30 cellular contexts compared by ENCODE assay signal in the genomic region with DNA sequence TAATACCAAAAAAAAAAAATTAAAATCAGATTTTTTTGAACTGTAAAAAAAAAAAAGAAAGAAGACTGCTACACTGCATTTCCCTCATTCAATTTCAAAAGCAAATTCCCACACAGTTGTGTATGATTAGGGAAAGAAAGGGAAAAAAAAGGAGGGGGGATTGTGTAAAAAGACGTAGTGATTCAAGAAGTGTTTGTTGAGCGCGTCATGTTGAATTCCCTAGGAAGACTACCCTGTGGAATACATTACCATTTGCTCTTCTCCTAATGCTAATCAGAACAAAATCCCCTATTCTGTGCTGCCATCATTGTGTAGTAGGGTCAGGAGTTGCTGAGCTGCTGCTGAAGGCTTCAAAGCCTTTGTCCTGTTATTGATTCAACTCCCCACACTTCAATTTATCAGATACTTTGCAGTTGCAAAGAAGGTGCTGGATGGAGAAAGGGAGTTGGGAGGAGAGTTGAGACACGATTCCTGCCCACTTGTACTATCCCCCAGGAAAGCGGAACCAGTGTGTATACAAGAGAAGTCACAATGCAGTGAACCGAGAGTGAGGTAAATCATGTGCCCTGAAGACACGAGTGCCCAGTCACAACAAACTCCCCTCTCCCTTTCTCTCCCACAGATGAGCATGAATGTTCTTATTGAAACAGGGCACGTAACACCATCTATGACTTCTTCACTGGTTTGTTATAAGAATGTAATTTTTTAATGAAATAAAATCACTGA.
A peak's percentile ranks its signal among the peaks of the same experiment; 100 is the strongest.
DNase-seq lines count a peak whose midpoint lies in the region; ATAC-seq, FAIRE-seq and TF ChIP-seq lines count a peak whose summit lies in the region.
"Had no signal": no experiment of that assay in that cellular context is flagged by ENCODE, and none has a peak within 500 bp of the region (broad histone marks: within the 10 kb centered on the region; RNA-seq: fewer than 3 reads in every experiment).

No MANE protein-coding gene starts in this region.

- TF ChIP-seq CTCF in SK-N-SH (IDR thresholded peaks at IDR 0.05): no peak
- TF ChIP-seq CTCF in H1 (IDR thresholded peaks at IDR 0.05; ENCODE audit: control extremely low read depth in 1 of 3, insufficient read depth in 1 of 3, low read depth in 1 of 3, low read length in 3 of 3): no peak
- TF ChIP-seq CTCF in nephron progenitor cell (IDR thresholded peaks at IDR 0.05): no peak
- no peak for TF ChIP-seq CTCF in thyroid gland (IDR thresholded peaks at IDR 0.05)
- no peak for TF ChIP-seq CTCF in foreskin fibroblast (IDR thresholded peaks at IDR 0.05; ENCODE audit: low read depth, low read length)

- no peak overlapping the region for H2BK120ac ChIP-seq in H1 (replicated peaks; ENCODE audit: low read depth, low read length)

- no peak overlapping the region for H4K8ac ChIP-seq in H1 (ENCODE audit: extremely low read depth, insufficient read depth, low read length)

- 85% methylated on average over 8 of the region's 8 CpGs for WGBS in SK-N-SH (ENCODE audit: low lambda C conversion rate)
- 92 to 100% methylated on average over 3 to 8 of the region's 8 CpGs for WGBS in H1 (ENCODE audit: extremely low coverage in 1 of 2, insufficient coverage in 1 of 2, insufficient read length in 1 of 2, insufficient replicate concordance in 2 of 2, low coverage in 1 of 2, low lambda C conversion rate in 2 of 2, missing lambda C conversion rate in 1 of 2), 2 experiments
- WGBS in thyroid gland, 2 donors: 50 to 55% methylated on average over 8 of the region's 8 CpGs

- peaks cover 0 to 2% of the 10 kb centered on the region in 2 experiments for H3K36me3 ChIP-seq in SK-N-SH (replicated peaks in 1 of 2; ENCODE audit: control insufficient read depth in 1 of 2, insufficient read depth in 2 of 2, low read length in 1 of 2)
- no peaks in the 10 kb centered on the region for H3K36me3 ChIP-seq in H1 (ENCODE audit: control insufficient read depth in 2 of 4, insufficient read depth in 4 of 4, low read length in 3 of 4)
- H3K36me3 ChIP-seq in thyroid gland: no peaks in the 10 kb centered on the region
- H3K36me3 ChIP-seq: adrenal gland, gastroesophageal sphincter, HAP-1, neutrophil, upper lobe of right lung had no signal

- TF ChIP-seq EP300 in SK-N-SH (IDR thresholded peaks at IDR 0.05; ENCODE audit: borderline replicate concordance in 1 of 2, low read depth in 1 of 2, low read length in 1 of 2) (no peak), H1 (IDR thresholded peaks at IDR 0.05; ENCODE audit: borderline replicate concordance in 1 of 2, low read depth in 2 of 2, low read length in 2 of 2) (no peak)

- peak overlapping the region; percentile 4; the same call in 1 of the 2 replicates for H3K4me2 ChIP-seq in SK-N-SH
- no peak overlapping the region for H3K4me2 ChIP-seq in H1 (ENCODE audit: insufficient read depth in 1 of 2, low read depth in 2 of 2, low read length in 2 of 2)

- POLR2A ChIA-PET in SK-N-SH (lab: Yijun Ruan, JAX): no interaction called here
- POLR2A ChIA-PET in H1 (lab: Charles Lee; ENCODE audit: partially characterized antibody): no interaction called here

- H3K9me3 ChIP-seq in SK-N-SH (no peaks in the 10 kb centered on the region; the same call in 1 of the 2 replicates), H1 (ENCODE audit: insufficient read depth in 2 of 2, low read depth in 1 of 2, low read length in 1 of 2) (peaks cover under 1 to 5% of the 10 kb centered on the region in 2 experiments; a peak in 2 of 4 replicates), thyroid gland (no peaks in the 10 kb centered on the region)
- H3K9me3 ChIP-seq: adrenal gland, HAP-1, neutrophil, upper lobe of right lung had no signal

- H3K56ac ChIP-seq in H1 (replicated peaks; ENCODE audit: insufficient read length, low read depth, low read length): no peak overlapping the region

- peaks cover 12% of the 10 kb centered on the region for H3F3A ChIP-seq in SK-N-SH (replicated peaks; ENCODE audit: insufficient read depth)

- DNase-seq in SK-N-SH (no peak), H1 (ENCODE audit: low read depth in 1 of 2, low spot score in 2 of 2) (no peak), nephron progenitor cell (peak; percentile 7), thyroid gland (peak; percentile 58 to 59), NCI-H1436 treated with DMSO at 0.1 percent for 48 hours (lab: John Stamatoyannopoulos, UW) (no peak), foreskin fibroblast (no peak)
- DNase-seq in stimulated activated naive CD4-positive, alpha-beta T cell treated with Interleukin-2 at 50 U/mL for 16 hours (lab: John Stamatoyannopoulos, UW): no peak
- DNase-seq: activated CD4-positive, alpha-beta T cell treated with anti-CD3 and anti-CD28 coated beads, Interleukin-2, amount 10 ng/mL, durations not matched to agents 7 days and 5 days; activated naive CD4-positive, alpha-beta T cell treated with anti-CD3 and anti-CD28 coated beads, Interleukin-2, amount 10 ng/mL, durations not matched to agents 7 days and 5 days; C1 segment of cervical spinal cord; DMS153; dorsolateral prefrontal cortex; hippocampal formation; left cardiac atrium; NCI-H187; NCI-H2171; NCI-H510A; RPMI8226; substantia nigra; upper lobe of right lung had no signal

- no peak overlapping the region for H2AK5ac ChIP-seq in H1 (ENCODE audit: low read depth, low read length)

- no peaks in the 10 kb centered on the region for H3K79me2 ChIP-seq in SK-N-SH (ENCODE audit: insufficient read depth)
- H3K79me2 ChIP-seq in H1 (ENCODE audit: control insufficient read depth in 1 of 2, insufficient read depth in 2 of 2, low read length in 2 of 2): no peaks in the 10 kb centered on the region

- H4K91ac ChIP-seq in H1 (replicated peaks; ENCODE audit: insufficient read length, low read length): no peak overlapping the region

- peak overlapping the region; percentile 32 for H3K4me3 Mint-ChIP-seq in nephron progenitor cell
- H3K4me3 Mint-ChIP-seq: activated CD4-positive, alpha-beta T cell treated with anti-CD3 and anti-CD28 coated beads, Interleukin-2, amount 10 ng/mL, durations not matched to agents 7 days and 5 days; activated naive CD4-positive, alpha-beta T cell treated with anti-CD3 and anti-CD28 coated beads, Interleukin-2, amount 10 ng/mL, durations not matched to agents 7 days and 5 days; brain; stimulated activated effector memory CD8-positive, alpha-beta T cell treated with anti-CD3 and anti-CD28 coated beads, Interleukin-12 subunit alpha, Interleukin-12 subunit beta, amount 100 ng/mL, for 72 hours; WTC11 had no signal

- H3K9me2 ChIP-seq in SK-N-SH: no peaks in the 10 kb centered on the region

- H2BK5ac ChIP-seq in H1 (ENCODE audit: low read depth, low read length): no peak overlapping the region

- peaks cover 32% of the 10 kb centered on the region for H3K9me3 Mint-ChIP-seq in nephron progenitor cell
- H3K9me3 Mint-ChIP-seq: stimulated activated effector memory CD8-positive, alpha-beta T cell treated with anti-CD3 and anti-CD28 coated beads, Interleukin-12 subunit alpha, Interleukin-12 subunit beta, amount 100 ng/mL, for 72 hours had no signal

- no peak overlapping the region for H3K14ac ChIP-seq in H1 (ENCODE audit: insufficient read length)

- H3K79me1 ChIP-seq in H1 (ENCODE audit: low read depth, low read length): no peaks in the 10 kb centered on the region

- no peaks in the 10 kb centered on the region for H3K23me2 ChIP-seq in H1 (ENCODE audit: low read depth, low read length)

- H3K4me1 ChIP-seq in SK-N-SH (ENCODE audit: control insufficient read depth in 1 of 2, insufficient read depth in 2 of 2, low read depth in 1 of 2, low read length in 1 of 2) (no peaks in the 10 kb centered on the region), H1 (replicated peaks in 1 of 4; ENCODE audit: control insufficient read depth in 3 of 4, insufficient read depth in 4 of 4, low read length in 3 of 4) (no peaks in the 10 kb centered on the region), thyroid gland (peaks cover 36 to 52% of the 10 kb centered on the region in 2 donors)
- H3K4me1 ChIP-seq: adrenal gland, HAP-1, upper lobe of right lung had no signal

- FAIRE-seq in H1 (lab: Jason Lieb, UNC): no peak
- FAIRE-seq: GM12878 had no signal

- TF ChIP-seq RAD21 in SK-N-SH (IDR thresholded peaks at IDR 0.05; ENCODE audit: low read length): no peak
- TF ChIP-seq RAD21 in H1 (IDR thresholded peaks at IDR 0.05 in 1 of 2, conservative IDR thresholded peaks at IDR 0.05 in 1 of 2; ENCODE audit: low read depth in 2 of 2, low read length in 2 of 2): no peak

- H4K5ac ChIP-seq in H1 (ENCODE audit: insufficient read length, low read depth, low read length): no peak overlapping the region

- H3K27me3 Mint-ChIP-seq in nephron progenitor cell (ENCODE audit: low read depth, poor library complexity): peaks cover 3% of the 10 kb centered on the region

- intact Hi-C loops in thyroid gland (cut with DNase I): loop anchor here (10.0 kb wide), 1 partner anchor 151 kb away; the partner anchor contains the start of gene IRS1

- H3K27ac Mint-ChIP-seq in nephron progenitor cell: peak overlapping the region; percentile 97
- H3K27ac Mint-ChIP-seq: activated CD4-positive, alpha-beta T cell treated with anti-CD3 and anti-CD28 coated beads, Interleukin-2, amount 10 ng/mL, durations not matched to agents 7 days and 5 days; activated naive CD4-positive, alpha-beta T cell treated with anti-CD3 and anti-CD28 coated beads, Interleukin-2, amount 10 ng/mL, durations not matched to agents 7 days and 5 days; stimulated activated effector memory CD8-positive, alpha-beta T cell treated with anti-CD3 and anti-CD28 coated beads, Interleukin-12 subunit alpha, Interleukin-12 subunit beta, amount 100 ng/mL, for 72 hours had no signal

- peaks cover 29% of the 10 kb centered on the region for H3K4me1 Mint-ChIP-seq in nephron progenitor cell
- H3K4me1 Mint-ChIP-seq: activated CD4-positive, alpha-beta T cell treated with anti-CD3 and anti-CD28 coated beads, Interleukin-2, amount 10 ng/mL, durations not matched to agents 7 days and 5 days; activated naive CD4-positive, alpha-beta T cell treated with anti-CD3 and anti-CD28 coated beads, Interleukin-2, amount 10 ng/mL, durations not matched to agents 7 days and 5 days; stimulated activated effector memory CD8-positive, alpha-beta T cell treated with anti-CD3 and anti-CD28 coated beads, Interleukin-12 subunit alpha, Interleukin-12 subunit beta, amount 100 ng/mL, for 72 hours had no signal

- CTCF ChIA-PET in SK-N-SH (lab: Yijun Ruan, JAX) (no interaction called here), H1 (lab: Charles Lee; ENCODE audit: partially characterized antibody) (no interaction called here)

- no peak overlapping the region for H2BK15ac ChIP-seq in H1 (ENCODE audit: low read length)

- no peak overlapping the region for H3K23ac ChIP-seq in H1 (ENCODE audit: insufficient read length)

- H3K9ac ChIP-seq in SK-N-SH (no peak overlapping the region; the same call in 1 of the 2 replicates), H1 (replicated peaks in 1 of 4; ENCODE audit: extremely low read depth in 1 of 4, low read depth in 3 of 4, low read length in 3 of 4) (no peak overlapping the region)

- H3K27me3 ChIP-seq in SK-N-SH (ENCODE audit: insufficient read depth): no peaks in the 10 kb centered on the region
- no peaks in the 10 kb centered on the region for H3K27me3 ChIP-seq in H1 (replicated peaks in 1 of 4; ENCODE audit: control insufficient read depth in 3 of 4, extremely low read depth in 1 of 4, insufficient read depth in 3 of 4, low read length in 3 of 4)
- no peaks in the 10 kb centered on the region for H3K27me3 ChIP-seq in thyroid gland
- H3K27me3 ChIP-seq: adrenal gland, gastroesophageal sphincter had no signal

- H4K20me1 ChIP-seq in SK-N-SH (ENCODE audit: insufficient read depth) (no peaks in the 10 kb centered on the region), H1 (replicated peaks in 1 of 2; ENCODE audit: control insufficient read depth in 1 of 2, insufficient read depth in 2 of 2, low read length in 2 of 2) (no peaks in the 10 kb centered on the region)

- no peak overlapping the region for H3K4ac ChIP-seq in H1 (replicated peaks; ENCODE audit: insufficient read length, low read depth, low read length)

- H2BK20ac ChIP-seq in H1 (ENCODE audit: low read length): no peak overlapping the region

- H2AFZ ChIP-seq in SK-N-SH (ENCODE audit: low read depth) (peak overlapping the region; percentile 63), H1 (ENCODE audit: low read length) (peak overlapping the region; percentile 78)

- H3K4me3 ChIP-seq in SK-N-SH (ENCODE audit: low read depth in 2 of 2, low read length in 1 of 2): no peak overlapping the region
- H3K4me3 ChIP-seq in H1 (ENCODE audit: extremely low read depth in 1 of 4, insufficient read depth in 2 of 4, low read depth in 3 of 4, low read length in 4 of 4): no peak overlapping the region
- no peak overlapping the region for H3K4me3 ChIP-seq in thyroid gland (replicated peaks in 1 of 3)
- H3K4me3 ChIP-seq in foreskin fibroblast (ENCODE audit: low read depth in 1 of 2, low read length in 2 of 2): no peak overlapping the region
- H3K4me3 ChIP-seq: adrenal gland, dorsolateral prefrontal cortex, gastroesophageal sphincter, GM12878, HAP-1, upper lobe of right lung had no signal

- TF ChIP-seq POLR2A in H1 (IDR thresholded peaks at IDR 0.05; ENCODE audit: control extremely low read depth in 1 of 2, low read depth in 2 of 2, low read length in 2 of 2): no peak
- peak in 1 of 2 donors; percentile 17 for TF ChIP-seq POLR2A in thyroid gland (IDR thresholded peaks at IDR 0.05)

- H3K36me3 Mint-ChIP-seq in nephron progenitor cell (ENCODE audit: low read depth): peaks cover 14% of the 10 kb centered on the region
- H3K36me3 Mint-ChIP-seq: stimulated activated effector memory CD8-positive, alpha-beta T cell treated with anti-CD3 and anti-CD28 coated beads, Interleukin-12 subunit alpha, Interleukin-12 subunit beta, amount 100 ng/mL, for 72 hours had no signal

- H3K18ac ChIP-seq in H1 (ENCODE audit: extremely low read depth, low read length): no peak overlapping the region

- H3K27ac ChIP-seq in SK-N-SH (ENCODE audit: low read depth in 2 of 2, low read length in 1 of 2) (peak overlapping the region in 1 of 2 experiments; percentile 71; a peak in 2 of 4 replicates), H1 (ENCODE audit: low read depth, low read length) (no peak overlapping the region), thyroid gland (peak overlapping the region; percentile 40 to 90 (median 66))
- H3K27ac ChIP-seq: 22Rv1, adrenal gland, dorsolateral prefrontal cortex, neutrophil, upper lobe of right lung had no signal

- H2BK12ac ChIP-seq in H1 (ENCODE audit: low read depth, low read length): 0 out of 2 replicates have a peak overlapping the region, but pooled peaks have one; percentile 4

- ATAC-seq in SK-N-SH treated with all-trans-retinoic acid at 6 μM for 48 hours: no peak
- ATAC-seq: GM12878; stimulated activated effector memory CD8-positive, alpha-beta T cell treated with anti-CD3 and anti-CD28 coated beads, Interleukin-12 subunit alpha, Interleukin-12 subunit beta, amount 100 ng/mL, for 72 hours; upper lobe of right lung; WTC11 had no signal

Comparison
In these comparisons a context has a peak if more than half of its experiments do, and no peak if none do; other contexts are left out.
1. DNase-seq: peak in nephron progenitor cell (single experiment) and thyroid gland (2 of 2); none in SK-N-SH (single experiment), H1 (0 of 2), NCI-H1436 treated with DMSO at 0.1 percent for 48 hours (single experiment), foreskin fibroblast (0 of 2) and stimulated activated naive CD4-positive, alpha-beta T cell treated with Interleukin-2 at 50 U/mL for 16 hours (single experiment).